In the genomic region with DNA sequence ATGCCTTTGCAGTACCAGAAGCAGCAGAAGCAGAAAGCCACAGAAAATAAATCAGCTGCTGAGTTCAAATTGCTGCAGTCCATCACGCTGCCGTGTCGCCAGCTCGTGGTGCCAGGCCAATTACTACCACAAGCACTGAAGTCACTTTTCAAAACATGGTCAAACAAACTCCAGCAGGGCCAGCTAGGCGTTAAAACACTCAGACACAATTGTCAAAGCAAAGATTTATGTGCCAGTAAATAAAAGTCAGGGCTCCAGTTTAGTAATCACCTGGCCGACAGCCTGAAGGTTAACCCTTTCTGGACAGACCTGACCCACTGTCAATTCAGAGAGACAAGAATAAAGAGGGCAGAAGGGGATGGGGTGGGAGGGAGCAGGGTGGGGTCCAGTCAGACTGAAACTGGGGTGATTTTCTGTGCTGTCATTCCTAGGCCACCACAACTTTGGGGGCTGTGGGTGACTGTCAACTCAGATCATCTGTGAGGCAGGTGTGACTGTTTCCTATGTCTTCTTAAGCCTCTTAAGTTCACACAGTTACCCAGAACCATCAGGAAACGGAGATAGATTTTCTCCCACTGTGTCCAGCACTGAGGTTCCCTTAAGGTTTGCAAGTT, we compare ENCODE assay signal across 8 cellular contexts.
DNase-seq lines count a peak whose midpoint lies in the region; ATAC-seq, FAIRE-seq and TF ChIP-seq lines count a peak whose summit lies in the region.

No MANE protein-coding gene starts in this region.

- CTCF ChIA-PET in activated CD4-positive, alpha-beta memory T cell treated with anti-CD3 and anti-CD28 coated beads for 36 hours (lab: Charles Lee) = interaction anchor here (1.2 kb wide), 1 partner anchor 18 kb away, joined by 3 read pairs; no protein-coding TSS in a partner anchor

- FAIRE-seq in small intestine (lab: Jason Lieb, UNC) (no peak), D721Med (lab: Jason Lieb, UNC) (no peak)

- no peak for TF ChIP-seq CTCF in GM06990 (IDR thresholded peaks at IDR 0.05; ENCODE audit: insufficient read depth, low read length, poor library complexity, severe bottlenecking)
- no peak for TF ChIP-seq CTCF in D721Med (IDR thresholded peaks at IDR 0.05; ENCODE audit: insufficient read depth, missing control alignments)

- H3K27ac Mint-ChIP-seq in activated CD4-positive, alpha-beta memory T cell treated with anti-CD3 and anti-CD28 coated beads for 36 hours = peak overlapping the region; percentile 87

- ATAC-seq in GM19467 (IDR thresholded peaks at IDR 0.05; ENCODE audit: unreplicated experiment) = peak; percentile 46
- peak; percentile 39 for ATAC-seq in HG03457 (IDR thresholded peaks at IDR 0.05; ENCODE audit: unreplicated experiment)
- ATAC-seq in sciatic nerve = no peak

- POLR2A ChIA-PET in activated CD4-positive, alpha-beta memory T cell treated with anti-CD3 and anti-CD28 coated beads for 36 hours (lab: Charles Lee) = interaction anchor here (0.7 to 2.1 kb wide), 4 partner anchors 11 to 34 kb away, joined by 3 to 7 read pairs (median 4); no protein-coding TSS in a partner anchor

- 11 to 36% (median 14%) methylated on average over 7 of the region's 7 CpGs for WGBS in small intestine, 3 donors

- H3K4me1 Mint-ChIP-seq in activated CD4-positive, alpha-beta memory T cell treated with anti-CD3 and anti-CD28 coated beads for 36 hours (ENCODE audit: low read depth) = peaks cover 45% of the 10 kb centered on the region

- peak overlapping the region; percentile 8 to 81 for H3K27ac ChIP-seq in small intestine (ENCODE audit: low read depth in 1 of 2, low read length in 1 of 2)

- peak overlapping the region; percentile 40 for H3K4me3 Mint-ChIP-seq in activated CD4-positive, alpha-beta memory T cell treated with anti-CD3 and anti-CD28 coated beads for 36 hours

- H3K36me3 ChIP-seq in GM06990 (ENCODE audit: control insufficient read depth, insufficient read depth, low read length) (no peaks in the 10 kb centered on the region; the same call in 1 of the 2 replicates), small intestine (ENCODE audit: control insufficient read depth in 2 of 2, insufficient read depth in 2 of 2, low read length in 2 of 2) (no peaks in the 10 kb centered on the region)

- peak overlapping the region; percentile 54 for H3K4me3 ChIP-seq in GM06990 (replicated peaks; ENCODE audit: low read depth, low read length)
- H3K4me3 ChIP-seq in small intestine (ENCODE audit: low read depth in 1 of 2, low read length in 2 of 2) = no peak overlapping the region

- no peaks in the 10 kb centered on the region for H3K9me3 Mint-ChIP-seq in activated CD4-positive, alpha-beta memory T cell treated with anti-CD3 and anti-CD28 coated beads for 36 hours

- intact Hi-C loops in activated CD4-positive, alpha-beta memory T cell treated with anti-CD3 and anti-CD28 coated beads for 36 hours (cut with micrococcal nuclease) = loop anchor here (1.0 to 5.0 kb wide), 6 partner anchors 11 to 110 kb away; a partner anchor contains a TSS
- intact Hi-C loops in sciatic nerve (cut with DNase I) = no loop called here

- H3K9me3 ChIP-seq in small intestine (ENCODE audit: control insufficient read depth, low read depth) = no peaks in the 10 kb centered on the region

- no peaks in the 10 kb centered on the region for H3K27me3 Mint-ChIP-seq in activated CD4-positive, alpha-beta memory T cell treated with anti-CD3 and anti-CD28 coated beads for 36 hours

- peaks cover 0 to 14% of the 10 kb centered on the region in 2 donors for H3K4me1 ChIP-seq in small intestine (ENCODE audit: control insufficient read depth in 2 of 2, insufficient read depth in 1 of 2, low read depth in 1 of 2, low read length in 1 of 2)

- no peaks in the 10 kb centered on the region for H3K27me3 ChIP-seq in GM06990 (replicated peaks; ENCODE audit: control insufficient read depth, insufficient read depth, low read length)
- no peaks in the 10 kb centered on the region for H3K27me3 ChIP-seq in small intestine (ENCODE audit: control insufficient read depth in 2 of 2, insufficient read depth in 2 of 2, low read length in 2 of 2)

- peak; percentile 84 for DNase-seq in GM06990 (ENCODE audit: extremely low read depth, insufficient read length)
- peak; percentile 87 for DNase-seq in activated CD4-positive, alpha-beta memory T cell treated with anti-CD3 and anti-CD28 coated beads for 36 hours
- peak; percentile 35 for DNase-seq in small intestine
- DNase-seq in D721Med (ENCODE audit: insufficient read length, low spot score) = no peak
- DNase-seq in sciatic nerve (ENCODE audit: low spot score) = no peak
- no peak for DNase-seq in NCI-H128 (lab: John Stamatoyannopoulos, UW; ENCODE audit: unreplicated experiment)

- no peaks in the 10 kb centered on the region for H3K36me3 Mint-ChIP-seq in activated CD4-positive, alpha-beta memory T cell treated with anti-CD3 and anti-CD28 coated beads for 36 hours

Comparison
In these comparisons a context has a peak if more than half of its experiments do, and no peak if none do; other contexts are left out.
1. DNase-seq: peak in GM06990 (single experiment), activated CD4-positive, alpha-beta memory T cell treated with anti-CD3 and anti-CD28 coated beads for 36 hours (single experiment) and small intestine (single experiment); none in D721Med (single experiment), sciatic nerve (single experiment) and NCI-H128 (single experiment).